Comparison of ENCODE assay signal across 23 cellular contexts in genomic region chr13:112940236-112940635, GRCh38. TPM values are rescaled to one million over a fixed set of nuclear protein-coding genes. Genes with fewer than 3 reads are reported as not detected.
DNase-seq lines count a peak whose midpoint lies in the region; ATAC-seq and TF ChIP-seq lines count a peak whose summit lies in the region.
"Had no signal": no experiment of that assay in that cellular context is flagged by ENCODE, and none has a peak within 500 bp of the region (broad histone marks: within the 10 kb centered on the region; RNA-seq: fewer than 3 reads in every experiment).

No MANE protein-coding gene starts in this region.

- H3K4me1 ChIP-seq in spleen: peaks cover 3 to 21% (median 16%) of the 10 kb centered on the region in 6 donors
- H3K4me1 ChIP-seq: A549 had no signal

- H3K27me3 ChIP-seq in spleen (replicated peaks in 1 of 7): peaks cover 0 to 36% (median 11%) of the 10 kb centered on the region in 7 donors

- intact Hi-C loops in head of caudate nucleus (cut with DNase I) (no loop called here), spleen (cut with DNase I; ENCODE audit: low total_unique reads) (loop anchor here (5.0 kb wide), 1 partner anchor 452 kb away; no protein-coding TSS in a partner anchor), lower leg skin (cut with DNase I; ENCODE audit: low total_unique reads) (loop anchor here (10.0 kb wide), 1 partner anchor 455 kb away; no protein-coding TSS in a partner anchor)

- H3K36me3 ChIP-seq in spleen: no peaks in the 10 kb centered on the region
- H3K36me3 ChIP-seq: neural progenitor cell, tibial artery had no signal

- no peak overlapping the region for H3K27ac ChIP-seq in spleen
- H3K27ac ChIP-seq: A549, neural progenitor cell, tibial artery, VCaP had no signal

- no peak overlapping the region for H3K4me3 ChIP-seq in spleen
- H3K4me3 ChIP-seq in lower leg skin (ENCODE audit: low read depth, poor library complexity, severe bottlenecking): no peak overlapping the region
- H3K4me3 ChIP-seq: A549, K562, neural progenitor cell, tibial artery had no signal

- H3K9me3 ChIP-seq in spleen: no peaks in the 10 kb centered on the region
- H3K9me3 ChIP-seq: A549, tibial artery had no signal

- 21 to 48% (median 28%) methylated on average over 14 of the region's 14 CpGs for WGBS in spleen, 5 donors
- 34 to 36% methylated on average over 14 of the region's 14 CpGs for WGBS in lower leg skin, 2 donors

- DNase-seq in NCI-H2196 (lab: John Stamatoyannopoulos, UW; ENCODE audit: unreplicated experiment): peak; percentile 4
- no peak for DNase-seq in NCI-H2196 treated with DMSO at 0.1 percent for 48 hours (lab: John Stamatoyannopoulos, UW; ENCODE audit: unreplicated experiment)
- peak; percentile 94 for DNase-seq in NCI-H69 (lab: John Stamatoyannopoulos, UW)
- peak in 28 of 42 donors; percentile 14 to 63 (median 42) for DNase-seq in head of caudate nucleus
- peak; percentile 77 for DNase-seq in spleen
- DNase-seq in lower leg skin (ENCODE audit: low spot score in 2 of 2): no peak
- DNase-seq: activated CD4-positive, alpha-beta T cell treated with anti-CD3 and anti-CD28 coated beads, Interleukin-2, amount 50 U/mL, for 4 hours; activated naive CD4-positive, alpha-beta T cell; activated T-cell treated with anti-CD3 and anti-CD28 coated beads for 4 hours; CD4-positive, alpha-beta T cell; H7; kidney glomerular epithelial cell; MV-4-11; stimulated activated CD4-positive, alpha-beta T cell treated with anti-CD3 and anti-CD28 coated beads, Interleukin-15, amount 100 ng/mL, for 24 hours; tibial artery had no signal

- ATAC-seq in GM21717 (IDR thresholded peaks at IDR 0.05; ENCODE audit: unreplicated experiment): no peak
- ATAC-seq in GM21515 (IDR thresholded peaks at IDR 0.05; ENCODE audit: unreplicated experiment): no peak
- ATAC-seq: A549; K562; Right ventricle myocardium inferior; stimulated activated effector memory CD8-positive, alpha-beta T cell treated with anti-CD3 and anti-CD28 coated beads, Interleukin-12 subunit alpha, Interleukin-12 subunit beta, amount 100 ng/mL, for 72 hours had no signal

- TF ChIP-seq CTCF in spleen (IDR thresholded peaks at IDR 0.05 in 8 of 11, conservative IDR thresholded peaks at IDR 0.05 in 3 of 11) (no peak), lower leg skin (IDR thresholded peaks at IDR 0.05) (no peak)

- TF ChIP-seq POLR2A in spleen (IDR thresholded peaks at IDR 0.05) (no peak), lower leg skin (IDR thresholded peaks at IDR 0.05) (no peak)

RNA-seq across cellular contexts. Expression of gene MCF2L, which starts 28.8 kb away (rescaled TPM):
- total RNA-seq in spleen: 10 to 100 TPM in 6 of 7 donors, 1 to 10 TPM in 1; 6.6 to 21.4 (median 16.5) TPM
- polyA plus RNA-seq in spleen: 1 to 10 TPM; 4.3 to 9.0 (median 4.7) TPM
- total RNA-seq in lower leg skin: 10 to 100 TPM; 46.5 to 89.7 (median 55.0) TPM

Comparison
In these comparisons a context has a peak if more than half of its experiments do, and no peak if none do; other contexts are left out.
1. DNase-seq: peak in NCI-H2196 (single experiment), NCI-H69 (single experiment), head of caudate nucleus (28 of 42) and spleen (single experiment); none in NCI-H2196 treated with DMSO at 0.1 percent for 48 hours (single experiment) and lower leg skin (0 of 2).